In genomic region chr11:61445535-61445934, GRCh38 we compare ENCODE assay signal across 8 cellular contexts. TPM values are rescaled to one million over a fixed set of nuclear protein-coding genes. Genes with fewer than 3 reads are reported as not detected.
DNase-seq lines count a peak whose midpoint lies in the region; ATAC-seq and TF ChIP-seq lines count a peak whose summit lies in the region.
"Had no signal": no experiment of that assay in that cellular context is flagged by ENCODE, and none has a peak within 500 bp of the region (broad histone marks: within the 10 kb centered on the region; RNA-seq: fewer than 3 reads in every experiment).

No MANE protein-coding gene starts in this region.

- intact Hi-C loops in gastrocnemius medialis (cut with DNase I; ENCODE audit: low total_unique reads) (no loop called here), lower leg skin (cut with DNase I; ENCODE audit: low total_unique reads) (loop anchor here (10.0 kb wide), 2 partner anchors 69 to 189 kb away; no protein-coding TSS in a partner anchor)

- H4K20me1 ChIP-seq in KMS-11 (ENCODE audit: insufficient read depth) (no peaks in the 10 kb centered on the region), SK-N-SH (ENCODE audit: insufficient read depth) (peaks cover 26% of the 10 kb centered on the region)

- DNase-seq in DMS53 (lab: John Stamatoyannopoulos, UW) (peak; percentile 77), caudate nucleus (lab: John Stamatoyannopoulos, UW) (no peak), gastrocnemius medialis (no peak), dedifferentiated amniotic fluid mesenchymal stem cell (ENCODE audit: extremely low spot score) (no peak), lower leg skin (ENCODE audit: low spot score in 2 of 2) (no peak), SK-N-SH (no peak)

- H3K9me2 ChIP-seq in SK-N-SH, result no peaks in the 10 kb centered on the region

- CTCF ChIA-PET in SK-N-SH (lab: Yijun Ruan, JAX), result interaction anchor here (0.6 to 8.8 kb wide), 51 partner anchors 9 to 322 kb away, joined by 3 to 117 read pairs (median 6); partner anchors contain the start of genes CPSF7, LRRC10B, SDHAF2 and SYT7

- TF ChIP-seq POLR2A in gastrocnemius medialis (IDR thresholded peaks at IDR 0.05) (no peak), lower leg skin (IDR thresholded peaks at IDR 0.05) (no peak)

- no peak for ATAC-seq in gastrocnemius medialis

- 80 to 93% methylated on average over 4 of the region's 4 CpGs for WGBS in lower leg skin, 2 donors
- 80% methylated on average over 4 of the region's 4 CpGs for WGBS in SK-N-SH (ENCODE audit: low lambda C conversion rate)

- no peak for TF ChIP-seq RAD21 in SK-N-SH (IDR thresholded peaks at IDR 0.05; ENCODE audit: low read length)

- POLR2A ChIA-PET in SK-N-SH (lab: Yijun Ruan, JAX), result interaction anchor here (1.0 to 1.5 kb wide), 3 partner anchors 16 to 194 kb away, joined by 3 to 6 read pairs (median 3); partner anchors contain the start of genes CPSF7 and SDHAF2

- TF ChIP-seq EP300 in SK-N-SH (IDR thresholded peaks at IDR 0.05; ENCODE audit: borderline replicate concordance in 1 of 2, low read depth in 1 of 2, low read length in 1 of 2), result no peak

- H3K9me3 ChIP-seq in gastrocnemius medialis, result no peaks in the 10 kb centered on the region
- H3K9me3 ChIP-seq in SK-N-SH, result no peaks in the 10 kb centered on the region

- H3K4me1 ChIP-seq in KMS-11 (ENCODE audit: low read depth, poor library complexity, severe bottlenecking) (peaks cover 22% of the 10 kb centered on the region), gastrocnemius medialis (peaks cover 53 to 54% of the 10 kb centered on the region in 2 donors), SK-N-SH (ENCODE audit: control insufficient read depth in 1 of 2, insufficient read depth in 2 of 2, low read depth in 1 of 2, low read length in 1 of 2) (peaks cover 5 to 13% of the 10 kb centered on the region in 2 experiments; a peak in 2 of 4 replicates)
- H3K4me1 ChIP-seq: parathyroid adenoma had no signal

- H3K27me3 ChIP-seq in KMS-11 (ENCODE audit: insufficient read depth, low read depth), result no peaks in the 10 kb centered on the region
- no peaks in the 10 kb centered on the region for H3K27me3 ChIP-seq in gastrocnemius medialis
- H3K27me3 ChIP-seq in SK-N-SH (ENCODE audit: insufficient read depth), result no peaks in the 10 kb centered on the region

- H3K9ac ChIP-seq in KMS-11, result no peak overlapping the region
- H3K9ac ChIP-seq in SK-N-SH, result no peak overlapping the region
- H3K9ac ChIP-seq: parathyroid adenoma had no signal

- H3K4me3 ChIP-seq in KMS-11 (IDR thresholded peaks at IDR 0.05; ENCODE audit: insufficient read depth, low read depth, low read length) (no peak overlapping the region), gastrocnemius medialis (no peak overlapping the region), lower leg skin (ENCODE audit: low read depth, poor library complexity, severe bottlenecking) (no peak overlapping the region), SK-N-SH (ENCODE audit: low read depth in 2 of 2, low read length in 1 of 2) (no peak overlapping the region)

- in situ Hi-C loops in gastrocnemius medialis (cut with MboI; ENCODE audit: low sequenced_read_pairs in 4 of 4), result loop anchor here (5.0 to 10.0 kb wide), 2 partner anchors 69 to 72 kb away; no protein-coding TSS in a partner anchor

- peaks cover 15% of the 10 kb centered on the region for H3F3A ChIP-seq in SK-N-SH (replicated peaks; ENCODE audit: insufficient read depth)

- H2AFZ ChIP-seq in KMS-11 (ENCODE audit: low read depth) (no peak overlapping the region), SK-N-SH (ENCODE audit: low read depth) (no peak overlapping the region)
- H2AFZ ChIP-seq: parathyroid adenoma had no signal

- H3K27ac ChIP-seq in KMS-11 (peak overlapping the region; percentile 43; the same call in 1 of the 2 replicates), caudate nucleus (ENCODE audit: low read depth, low read length) (peak overlapping the region; percentile 87), gastrocnemius medialis (peak overlapping the region; percentile 78 to 90 (median 83)), SK-N-SH (ENCODE audit: low read depth in 2 of 2, low read length in 1 of 2) (peak overlapping the region in 1 of 2 experiments; percentile 45; a peak in 2 of 4 replicates)
- H3K27ac ChIP-seq: parathyroid adenoma had no signal

- no peaks in the 10 kb centered on the region for H3K36me3 ChIP-seq in KMS-11 (ENCODE audit: insufficient read depth)
- H3K36me3 ChIP-seq in gastrocnemius medialis, result peaks cover 0 to 5% of the 10 kb centered on the region in 2 donors
- H3K36me3 ChIP-seq in SK-N-SH (replicated peaks in 1 of 2; ENCODE audit: control insufficient read depth in 1 of 2, insufficient read depth in 2 of 2, low read length in 1 of 2), result peaks cover 54 to 58% of the 10 kb centered on the region in 2 experiments

- peaks cover 10% of the 10 kb centered on the region; the same call in 1 of the 2 replicates for H3K79me2 ChIP-seq in KMS-11 (ENCODE audit: insufficient read depth, low read depth)
- H3K79me2 ChIP-seq in SK-N-SH (ENCODE audit: insufficient read depth), result peaks cover 47% of the 10 kb centered on the region

- H3K4me2 ChIP-seq in KMS-11 (no peak overlapping the region), SK-N-SH (no peak overlapping the region)

- no peak for TF ChIP-seq CTCF in KMS-11 (conservative IDR thresholded peaks at IDR 0.05; ENCODE audit: low read depth, low read length)
- TF ChIP-seq CTCF in gastrocnemius medialis (IDR thresholded peaks at IDR 0.05 in 4 of 5, conservative IDR thresholded peaks at IDR 0.05 in 1 of 5), result no peak
- TF ChIP-seq CTCF in lower leg skin (IDR thresholded peaks at IDR 0.05), result no peak
- TF ChIP-seq CTCF in SK-N-SH (IDR thresholded peaks at IDR 0.05), result no peak

TF ChIP-seq in SK-N-SH, 30 proteins besides CTCF, POLR2A, EP300 and RAD21 (continues in another document):
- TF ChIP-seq FOSL2 (IDR thresholded peaks at IDR 0.05; ENCODE audit: borderline replicate concordance, low read depth) (no peak), RCOR1 (IDR thresholded peaks at IDR 0.05; ENCODE audit: low read length) (no peak), MEF2A (IDR thresholded peaks at IDR 0.05; ENCODE audit: borderline replicate concordance, low read depth) (no peak), FOXJ3 (CRISPR knock-in tag; IDR thresholded peaks at IDR 0.05) (no peak), USF2 (IDR thresholded peaks at IDR 0.05; ENCODE audit: borderline replicate concordance, low read depth, low read length) (no peak), NRF1 (IDR thresholded peaks at IDR 0.05; ENCODE audit: low read depth, low read length) (no peak), FOXM1 (IDR thresholded peaks at IDR 0.05; ENCODE audit: low read depth) (no peak), SMC3 (IDR thresholded peaks at IDR 0.05; ENCODE audit: low read depth, low read length) (no peak), RFX5 (IDR thresholded peaks at IDR 0.05; ENCODE audit: low read length) (no peak), ZBTB33 (IDR thresholded peaks at IDR 0.05; ENCODE audit: borderline replicate concordance, low read depth) (no peak), TEAD4 (IDR thresholded peaks at IDR 0.05; ENCODE audit: borderline replicate concordance, insufficient read depth) (no peak), ELF1 (IDR thresholded peaks at IDR 0.05) (no peak)

RNA-seq across cellular contexts. Expression of gene SDHAF2, which starts 15.6 kb away (rescaled TPM):
- total RNA-seq in gastrocnemius medialis (10 to 100 TPM; 32.1 to 84.4 (median 53.8) TPM), lower leg skin (10 to 100 TPM; 24.2 to 32.8 (median 28.5) TPM)
- polyA plus RNA-seq in SK-N-SH (2012; rRNA removed), result 81.7 and 116 TPM in 2 replicates
- polyA plus RNA-seq in SK-N-SH (2012; cell fraction: cytosol; rRNA removed), result 86.1 and 90.7 TPM in 2 replicates
- 61.0 and 62.6 TPM in 2 replicates for polyA plus RNA-seq in SK-N-SH (2012; cell fraction: nucleus; rRNA removed)

RNA-seq across cellular contexts. Expression of gene CPSF7, which starts 15.8 kb away (rescaled TPM):
- total RNA-seq in gastrocnemius medialis (100 to 1,000 TPM in 1 of 4 donors, 10 to 100 TPM in 3; 38.9 to 180 (median 42.5) TPM), lower leg skin (10 to 100 TPM; 47.1 to 58.2 (median 48.9) TPM)
- 44.0 and 49.4 TPM in 2 replicates for polyA plus RNA-seq in SK-N-SH (2012; rRNA removed)
- polyA plus RNA-seq in SK-N-SH (2012; cell fraction: cytosol; rRNA removed), result 32.0 and 37.2 TPM in 2 replicates
- polyA plus RNA-seq in SK-N-SH (2012; cell fraction: nucleus; rRNA removed), result 133 and 154 TPM in 2 replicates

RNA-seq across cellular contexts. Expression of gene TMEM216, which starts 53.1 kb away (rescaled TPM):
- 1 to 10 TPM; 2.6 to 8.5 (median 5.2) TPM for total RNA-seq in gastrocnemius medialis
- 10 to 100 TPM in 3 of 4 donors, 1 to 10 TPM in 1; 7.8 to 15.9 (median 11.4) TPM for total RNA-seq in lower leg skin
- polyA plus RNA-seq in SK-N-SH (2012; rRNA removed), result 16.8 and 20.6 TPM in 2 replicates
- 16.1 and 18.2 TPM in 2 replicates for polyA plus RNA-seq in SK-N-SH (2012; cell fraction: cytosol; rRNA removed)
- 10.8 and 11.9 TPM in 2 replicates for polyA plus RNA-seq in SK-N-SH (2012; cell fraction: nucleus; rRNA removed)
